ENCODE assay signal across 27 cellular contexts in genomic region chr9:137436761-137437600, GRCh38. TPM values are rescaled to one million over a fixed set of nuclear protein-coding genes. Genes with fewer than 3 reads are reported as not detected.
DNase-seq lines count a peak whose midpoint lies in the region; ATAC-seq and TF ChIP-seq lines count a peak whose summit lies in the region.
"Had no signal": no experiment of that assay in that cellular context is flagged by ENCODE, and none has a peak within 500 bp of the region (broad histone marks: within the 10 kb centered on the region; RNA-seq: fewer than 3 reads in every experiment).

No MANE protein-coding gene starts in this region.

- intact Hi-C loops in PC-9 (cut with micrococcal nuclease; ENCODE audit: unreplicated experiment), result loop anchor here (10.0 kb wide), 1 partner anchor 178 kb away; the partner anchor contains the start of gene EHMT1
- intact Hi-C loops in psoas muscle (cut with DNase I), result no loop called here
- intact Hi-C loops in activated T-helper 1 cell treated with anti-CD3 and anti-CD28 coated beads, Interleukin-12 subunit alpha, Interleukin-12 subunit beta, Interleukin-2, Interleukin-4 antibody, amounts not matched to agents 30 ng/mL and 10 ng/mL and 1 ng/mL, durations not matched to agents 14 hours and 24 hours and 36 hours (cut with micrococcal nuclease), result no loop called here

- H3K27ac Mint-ChIP-seq in activated T-helper 1 cell treated with anti-CD3 and anti-CD28 coated beads, Interleukin-12 subunit alpha, Interleukin-12 subunit beta, Interleukin-2, Interleukin-4 antibody, amounts not matched to agents 30 ng/mL and 10 ng/mL and 1 ng/mL, durations not matched to agents 14 hours and 24 hours and 36 hours, result no peak overlapping the region
- H3K27ac Mint-ChIP-seq: CD4-positive, alpha-beta memory T cell; H9; T-cell had no signal

- peaks cover 68% of the 10 kb centered on the region for H3K4me1 ChIP-seq in BLaER1
- H3K4me1 ChIP-seq in PC-9 (replicated peaks; ENCODE audit: insufficient read depth), result peaks cover 18% of the 10 kb centered on the region
- H3K4me1 ChIP-seq in psoas muscle, result peaks cover 5% of the 10 kb centered on the region

- H3K9me3 ChIP-seq in BLaER1 (no peaks in the 10 kb centered on the region), PC-9 (ENCODE audit: insufficient read depth, low read depth) (no peaks in the 10 kb centered on the region), psoas muscle (no peaks in the 10 kb centered on the region)
- H3K9me3 ChIP-seq: sigmoid colon, suprapubic skin, uterus had no signal

- CTCF ChIA-PET in PC-9 (lab: Charles Lee), result interaction anchor here (1.0 kb wide), 1 partner anchor 14 kb away, joined by 7 read pairs; the partner anchor contains the start of genes EXD3 and NOXA1

- H3K9ac ChIP-seq in BLaER1, result peak overlapping the region; percentile 45; the same call in 1 of the 2 replicates

- no peaks in the 10 kb centered on the region for H3K79me2 ChIP-seq in PC-9 (ENCODE audit: low read depth)
- H3K79me2 ChIP-seq: hepatocyte had no signal

- in situ Hi-C loops in brain microvascular endothelial cell (cut with HindIII; ENCODE audit: low pct_ligation_motif_present, low sequenced_read_pairs), result no loop called here

- H3K36me3 ChIP-seq in BLaER1 (no peaks in the 10 kb centered on the region), PC-9 (ENCODE audit: low read depth) (no peaks in the 10 kb centered on the region), psoas muscle (ENCODE audit: insufficient read depth in 1 of 2, low read depth in 1 of 2) (no peaks in the 10 kb centered on the region), brain microvascular endothelial cell (replicated peaks) (no peaks in the 10 kb centered on the region)
- H3K36me3 ChIP-seq: sigmoid colon, suprapubic skin, uterus had no signal

- no peak overlapping the region for H2AFZ ChIP-seq in PC-9
- H2AFZ ChIP-seq: hepatocyte had no signal

- BruUV-seq in PC-9 (replicated peaks; lab: Mats Ljungman, UMichigan), result TSS peak; percentile 24

- H4K20me1 ChIP-seq in BLaER1 (no peaks in the 10 kb centered on the region), PC-9 (ENCODE audit: insufficient read depth) (0 out of 2 replicates have a peak, but pooled peaks cover under 1% of the 10 kb centered on the region)

- H3K9me2 ChIP-seq in PC-9 (ENCODE audit: insufficient read depth), result no peaks in the 10 kb centered on the region

- H3K4me3 ChIP-seq in BLaER1, result no peak overlapping the region
- no peak overlapping the region for H3K4me3 ChIP-seq in PC-9
- H3K4me3 ChIP-seq in psoas muscle, result no peak overlapping the region
- H3K4me3 ChIP-seq in brain microvascular endothelial cell (ENCODE audit: low read depth, low read length), result no peak overlapping the region
- H3K4me3 ChIP-seq: hepatocyte, sigmoid colon, suprapubic skin, uterus had no signal

- H3K27ac ChIP-seq in BLaER1 (no peak overlapping the region), PC-9 (no peak overlapping the region), psoas muscle (no peak overlapping the region), brain microvascular endothelial cell (no peak overlapping the region)
- H3K27ac ChIP-seq: hepatocyte, sigmoid colon, suprapubic skin, uterus had no signal

- DNase-seq in PC-9 (no peak), left lobe of liver (ENCODE audit: low spot score) (peak; percentile 46), psoas muscle (peak; percentile 12 to 23), dedifferentiated amniotic fluid mesenchymal stem cell (ENCODE audit: extremely low spot score) (no peak), brain microvascular endothelial cell (no peak), DMS153 (lab: John Stamatoyannopoulos, UW) (no peak)
- DNase-seq in activated T-helper 1 cell treated with anti-CD3 and anti-CD28 coated beads, Interleukin-12 subunit alpha, Interleukin-12 subunit beta, Interleukin-2, Interleukin-4 antibody, amounts not matched to agents 30 ng/mL and 10 ng/mL and 1 ng/mL, durations not matched to agents 14 hours and 24 hours and 36 hours (ENCODE audit: low spot score), result no peak
- DNase-seq: activated CD4-positive, CD25-positive, alpha-beta regulatory T cell treated with anti-CD3 and anti-CD28 coated beads, Interleukin-2, amount 50 U/mL, for 72 hours; activated naive CD4-positive, alpha-beta T cell treated with anti-CD3 and anti-CD28 coated beads, Interleukin-2, amount 50 U/mL, for 16 hours; activated T-cell treated with anti-CD3 and anti-CD28 coated beads, Interleukin-2, amount 50 U/mL, for 4 hours; CD4-positive, alpha-beta memory T cell; effector CD4-positive, alpha-beta T cell; H9; Karpas-422; naive B cell; NCI-H1694 treated with DMSO at 0.1 percent for 48 hours; SHP77 treated with DMSO at 0.1 percent for 48 hours; sigmoid colon; T-cell had no signal

- no peak overlapping the region for H3K4me3 Mint-ChIP-seq in activated T-helper 1 cell treated with anti-CD3 and anti-CD28 coated beads, Interleukin-12 subunit alpha, Interleukin-12 subunit beta, Interleukin-2, Interleukin-4 antibody, amounts not matched to agents 30 ng/mL and 10 ng/mL and 1 ng/mL, durations not matched to agents 14 hours and 24 hours and 36 hours
- H3K4me3 Mint-ChIP-seq: activated T-cell treated with anti-CD3 and anti-CD28 coated beads, Interleukin-2, amount 50 U/mL, for 4 hours; CD4-positive, alpha-beta memory T cell; H9; T-cell had no signal

- WGBS in psoas muscle, 3 donors, result 65 to 83% (median 66%) methylated on average over 21 to 24 of the region's 24 CpGs

- H3K27me3 Mint-ChIP-seq in activated T-helper 1 cell treated with anti-CD3 and anti-CD28 coated beads, Interleukin-12 subunit alpha, Interleukin-12 subunit beta, Interleukin-2, Interleukin-4 antibody, amounts not matched to agents 30 ng/mL and 10 ng/mL and 1 ng/mL, durations not matched to agents 14 hours and 24 hours and 36 hours (ENCODE audit: insufficient read depth), result peaks cover 2% of the 10 kb centered on the region

- peaks cover 9% of the 10 kb centered on the region for H3K27me3 ChIP-seq in BLaER1
- H3K27me3 ChIP-seq in PC-9 (ENCODE audit: insufficient read depth, low read depth), result no peaks in the 10 kb centered on the region
- peaks cover 0 to 29% (median 5%) of the 10 kb centered on the region in 3 donors for H3K27me3 ChIP-seq in psoas muscle (ENCODE audit: insufficient read depth in 3 of 3, low read length in 2 of 3)
- no peaks in the 10 kb centered on the region for H3K27me3 ChIP-seq in brain microvascular endothelial cell (replicated peaks)
- H3K27me3 ChIP-seq: hepatocyte, uterus had no signal

- peak overlapping the region; percentile 51 for H3K4me2 ChIP-seq in BLaER1
- peak overlapping the region; percentile 49 for H3K4me2 ChIP-seq in PC-9
- H3K4me2 ChIP-seq: hepatocyte had no signal

- H3K4me1 Mint-ChIP-seq in activated T-helper 1 cell treated with anti-CD3 and anti-CD28 coated beads, Interleukin-12 subunit alpha, Interleukin-12 subunit beta, Interleukin-2, Interleukin-4 antibody, amounts not matched to agents 30 ng/mL and 10 ng/mL and 1 ng/mL, durations not matched to agents 14 hours and 24 hours and 36 hours (ENCODE audit: low read depth), result peaks cover 3% of the 10 kb centered on the region

- H3F3A ChIP-seq in PC-9 (ENCODE audit: insufficient read depth, low read depth), result peaks cover 9% of the 10 kb centered on the region; the same call in 1 of the 2 replicates

- ATAC-seq in left lobe of liver, result no peak
- no peak for ATAC-seq in psoas muscle
- ATAC-seq: activated T-cell treated with anti-CD3 and anti-CD28 coated beads, Interleukin-2, amount 50 U/mL, for 4 hours; T-cell had no signal

- no peaks in the 10 kb centered on the region for H3K9me3 Mint-ChIP-seq in activated T-helper 1 cell treated with anti-CD3 and anti-CD28 coated beads, Interleukin-12 subunit alpha, Interleukin-12 subunit beta, Interleukin-2, Interleukin-4 antibody, amounts not matched to agents 30 ng/mL and 10 ng/mL and 1 ng/mL, durations not matched to agents 14 hours and 24 hours and 36 hours
- H3K9me3 Mint-ChIP-seq: activated T-cell treated with anti-CD3 and anti-CD28 coated beads, Interleukin-2, amount 50 U/mL, for 4 hours; naive B cell; T-cell had no signal

- H3K36me3 Mint-ChIP-seq in activated T-helper 1 cell treated with anti-CD3 and anti-CD28 coated beads, Interleukin-12 subunit alpha, Interleukin-12 subunit beta, Interleukin-2, Interleukin-4 antibody, amounts not matched to agents 30 ng/mL and 10 ng/mL and 1 ng/mL, durations not matched to agents 14 hours and 24 hours and 36 hours (ENCODE audit: low read depth), result no peaks in the 10 kb centered on the region
- H3K36me3 Mint-ChIP-seq: CD4-positive, alpha-beta memory T cell; T-cell had no signal

- POLR2A ChIA-PET in PC-9 (lab: Charles Lee; ENCODE audit: unreplicated experiment), result interaction anchor here (0.5 kb wide), 1 partner anchor 391 kb away, joined by 5 read pairs; no protein-coding TSS in a partner anchor

- no peak for TF ChIP-seq CTCF in PC-9 (conservative IDR thresholded peaks at IDR 0.05)
- TF ChIP-seq CTCF in psoas muscle (IDR thresholded peaks at IDR 0.05), result no peak
- no peak for TF ChIP-seq CTCF in brain microvascular endothelial cell (IDR thresholded peaks at IDR 0.05; ENCODE audit: low read depth, low read length, missing control alignments)

RNA-seq across cellular contexts. Expression of gene ENTPD8, which starts 4.2 kb away (rescaled TPM):
- total RNA-seq in PC-9 (2021), result 5.4 and 5.9 TPM in 2 replicates
- 9.0 TPM for total RNA-seq in left lobe of liver
- total RNA-seq in psoas muscle, result not detected
- under 1 TPM in 1 of 3 donors, not detected in 2; 0.01 TPM for polyA plus RNA-seq in psoas muscle
- total RNA-seq in activated T-helper 1 cell treated with anti-CD3 and anti-CD28 coated beads, Interleukin-12 subunit alpha, Interleukin-12 subunit beta, Interleukin-2, Interleukin-4 antibody, amounts not matched to agents 30 ng/mL and 10 ng/mL and 1 ng/mL, durations not matched to agents 14 hours and 24 hours and 36 hours, result not detected in 2 replicates
- total RNA-seq: activated T-cell treated with anti-CD3 and anti-CD28 coated beads, Interleukin-2, amount 50 U/mL, for 4 hours; CD4-positive, alpha-beta memory T cell; epithelial cell of proximal tubule; omental fat pad; suprapubic skin; T-cell had no signal
- polyA plus RNA-seq: CD4-positive, alpha-beta memory T cell had no signal

RNA-seq across cellular contexts. Expression of gene NOXA1, which starts 13.8 kb away (rescaled TPM):
- total RNA-seq in PC-9 (2021), result 10.5 and 22.8 TPM in 2 replicates
- 6.0 TPM for total RNA-seq in left lobe of liver
- total RNA-seq in psoas muscle, result 1 to 10 TPM in 3 of 4 donors, under 1 TPM in 1; 0.62 to 5.1 (median 2.5) TPM
- 1 to 10 TPM in 1 of 3 donors, under 1 TPM in 2; 0.43 to 1.0 (median 0.83) TPM for polyA plus RNA-seq in psoas muscle
- 0.49 and 0.54 TPM in 2 replicates for total RNA-seq in activated T-helper 1 cell treated with anti-CD3 and anti-CD28 coated beads, Interleukin-12 subunit alpha, Interleukin-12 subunit beta, Interleukin-2, Interleukin-4 antibody, amounts not matched to agents 30 ng/mL and 10 ng/mL and 1 ng/mL, durations not matched to agents 14 hours and 24 hours and 36 hours
- total RNA-seq: fibroblast of villous mesenchyme, G401 had no signal

RNA-seq across cellular contexts. Expression of gene EXD3, which starts 14.0 kb away (rescaled TPM):
- 23.7 and 38.5 TPM in 2 replicates for total RNA-seq in PC-9 (2021)
- total RNA-seq in left lobe of liver, result 19.3 TPM
- total RNA-seq in psoas muscle, result 10 to 100 TPM in 2 of 4 donors, 1 to 10 TPM in 2; 6.7 to 11.2 (median 9.7) TPM
- polyA plus RNA-seq in psoas muscle, result 1 to 10 TPM; 5.7 to 9.9 (median 7.2) TPM
- total RNA-seq in activated T-helper 1 cell treated with anti-CD3 and anti-CD28 coated beads, Interleukin-12 subunit alpha, Interleukin-12 subunit beta, Interleukin-2, Interleukin-4 antibody, amounts not matched to agents 30 ng/mL and 10 ng/mL and 1 ng/mL, durations not matched to agents 14 hours and 24 hours and 36 hours, result 4.8 and 4.9 TPM in 2 replicates

RNA-seq across cellular contexts. Expression of gene NSMF, which starts 22.2 kb away (rescaled TPM):
- 73.4 and 90.4 TPM in 2 replicates for total RNA-seq in PC-9 (2021)
- total RNA-seq in left lobe of liver, result 23.0 TPM
- total RNA-seq in psoas muscle, result 10 to 100 TPM in 1 of 4 donors, 1 to 10 TPM in 3; 4.8 to 11.2 (median 6.4) TPM
- polyA plus RNA-seq in psoas muscle, result 10 to 100 TPM in 1 of 3 donors, 1 to 10 TPM in 2; 4.9 to 11.0 (median 5.7) TPM
- 57.2 and 58.9 TPM in 2 replicates for total RNA-seq in activated T-helper 1 cell treated with anti-CD3 and anti-CD28 coated beads, Interleukin-12 subunit alpha, Interleukin-12 subunit beta, Interleukin-2, Interleukin-4 antibody, amounts not matched to agents 30 ng/mL and 10 ng/mL and 1 ng/mL, durations not matched to agents 14 hours and 24 hours and 36 hours

Comparison
In these comparisons a context has a peak if more than half of its experiments do, and no peak if none do; other contexts are left out.
1. DNase-seq: peak in left lobe of liver (single experiment) and psoas muscle (2 of 2); none in PC-9 (0 of 2), dedifferentiated amniotic fluid mesenchymal stem cell (single experiment), brain microvascular endothelial cell (single experiment), activated T-helper 1 cell treated with anti-CD3 and anti-CD28 coated beads, Interleukin-12 subunit alpha, Interleukin-12 subunit beta, Interleukin-2, Interleukin-4 antibody, amounts not matched to agents 30 ng/mL and 10 ng/mL and 1 ng/mL, durations not matched to agents 14 hours and 24 hours and 36 hours (single experiment) and DMS153 (single experiment).